In the genomic region with DNA sequence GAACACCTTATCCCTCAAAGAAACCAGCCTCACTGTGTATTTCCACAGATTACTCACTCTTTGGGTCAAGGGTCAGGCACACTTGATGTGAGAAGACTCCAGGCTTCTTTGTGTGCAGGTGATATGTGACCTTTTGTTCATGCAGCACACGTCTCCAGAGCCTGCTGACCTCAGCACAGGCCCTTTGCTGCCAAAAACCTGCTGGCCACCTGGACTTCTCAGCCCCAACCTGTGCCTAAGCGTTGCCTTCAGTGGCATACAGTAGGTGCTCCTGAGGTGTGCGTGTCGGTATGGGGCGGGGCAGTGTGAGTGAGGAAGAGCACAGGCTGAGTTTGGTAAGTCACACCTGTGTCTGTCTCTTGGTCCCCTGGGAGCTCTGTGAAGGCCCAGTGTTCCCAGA, we compare ENCODE assay signal across 19 cellular contexts. TPM values are rescaled to one million over a fixed set of nuclear protein-coding genes. Genes with fewer than 3 reads are reported as not detected.
A peak's percentile ranks its signal among the peaks of the same experiment; 100 is the strongest.
DNase-seq lines count a peak whose midpoint lies in the region; ATAC-seq, FAIRE-seq and TF ChIP-seq lines count a peak whose summit lies in the region.
"Had no signal": no experiment of that assay in that cellular context is flagged by ENCODE, and none has a peak within 500 bp of the region (broad histone marks: within the 10 kb centered on the region; RNA-seq: fewer than 3 reads in every experiment).

No MANE protein-coding gene starts in this region.

- no peak for TF ChIP-seq EP300 in GM12878 (IDR thresholded peaks at IDR 0.05; ENCODE audit: borderline replicate concordance in 1 of 2, control insufficient read depth in 1 of 2, low read depth in 2 of 2, low read length in 2 of 2)

- SMC1A ChIA-PET in GM12878 (lab: Charles Lee; ENCODE audit: uncharacterized antibody, unreplicated experiment): interaction anchor here (2.8 kb wide), 1 partner anchor 247 kb away, joined by 9 read pairs; no protein-coding TSS in a partner anchor

- CTCF ChIA-PET in GM12878 (lab: Yijun Ruan, JAX): no interaction called here

- DNase-seq in COLO668 (lab: John Stamatoyannopoulos, UW; ENCODE audit: unreplicated experiment): peak; percentile 57
- DNase-seq in NCI-H2196 (lab: John Stamatoyannopoulos, UW; ENCODE audit: unreplicated experiment): peak; percentile 59
- DNase-seq in GM12878 (ENCODE audit: low read depth, low spot score): no peak
- DNase-seq in kidney glomerular epithelial cell (lab: John Stamatoyannopoulos, UW): no peak
- DNase-seq in KG1 (lab: John Stamatoyannopoulos, UW): no peak
- DNase-seq: C1 segment of cervical spinal cord, COR-L47, GM23248, NCI-H1048, NCI-H2081 treated with DMSO at 0.1 percent for 48 hours, NCI-H2227 treated with DMSO at 0.1 percent for 48 hours, NCI-H524, SW 1271 had no signal

- intact Hi-C loops in GM12878 (cut with micrococcal nuclease; ENCODE audit: unreplicated experiment): no loop called here

- H4K20me1 ChIP-seq in GM12878 (ENCODE audit: control insufficient read depth, insufficient read depth): no peaks in the 10 kb centered on the region

- H3K36me3 ChIP-seq in GM12878 (ENCODE audit: control insufficient read depth in 2 of 2, insufficient read depth in 2 of 2, low read length in 1 of 2) (peaks cover 0 to 4% of the 10 kb centered on the region in 2 experiments; a peak in 3 of 4 replicates), mucosa of rectum (ENCODE audit: control insufficient read depth in 2 of 2, insufficient read depth in 2 of 2, low read length in 2 of 2) (peaks cover 0 to under 1% of the 10 kb centered on the region in 2 donors)
- H3K36me3 ChIP-seq: SJSA1 had no signal

- H2AFZ ChIP-seq in GM12878 (ENCODE audit: control insufficient read depth, low read depth, low read length): no peak overlapping the region
- H2AFZ ChIP-seq: GM23248 had no signal

- TF ChIP-seq CTCF in GM12878 (IDR thresholded peaks at IDR 0.05 in 2 of 3, conservative IDR thresholded peaks at IDR 0.05 in 1 of 3; ENCODE audit: control insufficient read depth in 2 of 3, extremely low read depth in 1 of 3, insufficient read depth in 1 of 3, low read depth in 3 of 3, low read length in 3 of 3): no peak

- H3K4me1 ChIP-seq in GM12878 (ENCODE audit: control insufficient read depth, insufficient read depth, low read length): peaks cover 17% of the 10 kb centered on the region
- H3K4me1 ChIP-seq in mucosa of rectum (ENCODE audit: control insufficient read depth in 2 of 2, insufficient read depth in 2 of 2, low read length in 2 of 2): peaks cover 23 to 61% of the 10 kb centered on the region in 2 donors
- H3K4me1 ChIP-seq: SJSA1 had no signal

- H3K27me3 ChIP-seq in GM12878 (replicated peaks in 1 of 2; ENCODE audit: control insufficient read depth in 2 of 2, insufficient read depth in 2 of 2, low read length in 1 of 2) (no peaks in the 10 kb centered on the region), mucosa of rectum (ENCODE audit: control insufficient read depth in 2 of 2, insufficient read depth in 2 of 2, low read length in 2 of 2) (no peaks in the 10 kb centered on the region)
- H3K27me3 ChIP-seq: SJSA1 had no signal

- no peaks in the 10 kb centered on the region for H3K79me2 ChIP-seq in GM12878 (ENCODE audit: control insufficient read depth, insufficient read depth, low read length)

- TF ChIP-seq POLR2A in GM12878 (IDR thresholded peaks at IDR 0.05; ENCODE audit: low read depth, low read length): no peak

- no peak for FAIRE-seq in GM12878 (lab: Jason Lieb, UNC)

- POLR2A ChIA-PET in GM12878 (lab: Charles Lee): no interaction called here

- BruUV-seq in GM12878 (replicated peaks; lab: Mats Ljungman, UMichigan): no TSS peak

- WGBS in GM12878 (ENCODE audit: insufficient coverage, insufficient replicate concordance, low lambda C conversion rate, missing lambda C conversion rate): 73% methylated on average over 5 of the region's 5 CpGs

- TF ChIP-seq RAD21 in GM12878 (IDR thresholded peaks at IDR 0.05; ENCODE audit: insufficient read depth, low read depth, low read length): no peak

- no peaks in the 10 kb centered on the region for H3K9me3 ChIP-seq in GM12878 (replicated peaks; ENCODE audit: control insufficient read depth, insufficient read depth, low read length)
- H3K9me3 ChIP-seq in mucosa of rectum (ENCODE audit: control insufficient read depth in 2 of 2, low read length in 2 of 2): no peaks in the 10 kb centered on the region
- H3K9me3 ChIP-seq: SJSA1 had no signal

- H3K9ac ChIP-seq in GM12878 (ENCODE audit: control insufficient read depth, insufficient read depth, low read length) (no peak overlapping the region), mucosa of rectum (ENCODE audit: low read depth in 1 of 2, low read length in 2 of 2) (peak overlapping the region; percentile 41 to 69)
- H3K9ac ChIP-seq: GM23248, KMS-11 had no signal

- RAD21 ChIA-PET in GM12878 (lab: Charles Lee; ENCODE audit: unreplicated experiment): interaction anchor here (1.4 kb wide), 1 partner anchor 251 kb away, joined by 3 read pairs; no protein-coding TSS in a partner anchor

- no peak overlapping the region for H3K27ac ChIP-seq in GM12878 (ENCODE audit: control insufficient read depth, insufficient read depth)
- peak overlapping the region; percentile 93 to 94 for H3K27ac ChIP-seq in mucosa of rectum (ENCODE audit: low read depth in 2 of 2, low read length in 2 of 2)
- H3K27ac ChIP-seq: GM23248, KMS-11, RWPE1, SJSA1 had no signal

- H3K4me2 ChIP-seq in GM12878 (ENCODE audit: control insufficient read depth, insufficient read depth): no peak overlapping the region
- H3K4me2 ChIP-seq: KMS-11 had no signal

- in situ Hi-C loops in GM12878 (cut with MboI): no loop called here

- ATAC-seq in GM12878: no peak
- ATAC-seq in HG03378 (IDR thresholded peaks at IDR 0.05; ENCODE audit: unreplicated experiment): no peak

- H3K4me3 ChIP-seq in GM12878 (no peak overlapping the region), mucosa of rectum (ENCODE audit: low read length in 2 of 2) (peak overlapping the region; percentile 26 to 31)
- H3K4me3 ChIP-seq: GM23248, SJSA1 had no signal

TF ChIP-seq in GM12878, 131 proteins besides CTCF, POLR2A, EP300 and RAD21 (continues in another document):
- TF ChIP-seq IKZF2 (IDR thresholded peaks at IDR 0.05) (no peak), RCOR1 (conservative IDR thresholded peaks at IDR 0.05; ENCODE audit: low read depth, low read length) (no peak), NR2F1 (conservative IDR thresholded peaks at IDR 0.05) (0 out of 2 replicates have a peak, but pooled peaks have one; percentile 19), TCF12 (IDR thresholded peaks at IDR 0.05; ENCODE audit: low read depth, low read length) (no peak), NFIC (IDR thresholded peaks at IDR 0.05; ENCODE audit: low read depth, low read length) (no peak)
- TF ChIP-seq, protein P1, sequence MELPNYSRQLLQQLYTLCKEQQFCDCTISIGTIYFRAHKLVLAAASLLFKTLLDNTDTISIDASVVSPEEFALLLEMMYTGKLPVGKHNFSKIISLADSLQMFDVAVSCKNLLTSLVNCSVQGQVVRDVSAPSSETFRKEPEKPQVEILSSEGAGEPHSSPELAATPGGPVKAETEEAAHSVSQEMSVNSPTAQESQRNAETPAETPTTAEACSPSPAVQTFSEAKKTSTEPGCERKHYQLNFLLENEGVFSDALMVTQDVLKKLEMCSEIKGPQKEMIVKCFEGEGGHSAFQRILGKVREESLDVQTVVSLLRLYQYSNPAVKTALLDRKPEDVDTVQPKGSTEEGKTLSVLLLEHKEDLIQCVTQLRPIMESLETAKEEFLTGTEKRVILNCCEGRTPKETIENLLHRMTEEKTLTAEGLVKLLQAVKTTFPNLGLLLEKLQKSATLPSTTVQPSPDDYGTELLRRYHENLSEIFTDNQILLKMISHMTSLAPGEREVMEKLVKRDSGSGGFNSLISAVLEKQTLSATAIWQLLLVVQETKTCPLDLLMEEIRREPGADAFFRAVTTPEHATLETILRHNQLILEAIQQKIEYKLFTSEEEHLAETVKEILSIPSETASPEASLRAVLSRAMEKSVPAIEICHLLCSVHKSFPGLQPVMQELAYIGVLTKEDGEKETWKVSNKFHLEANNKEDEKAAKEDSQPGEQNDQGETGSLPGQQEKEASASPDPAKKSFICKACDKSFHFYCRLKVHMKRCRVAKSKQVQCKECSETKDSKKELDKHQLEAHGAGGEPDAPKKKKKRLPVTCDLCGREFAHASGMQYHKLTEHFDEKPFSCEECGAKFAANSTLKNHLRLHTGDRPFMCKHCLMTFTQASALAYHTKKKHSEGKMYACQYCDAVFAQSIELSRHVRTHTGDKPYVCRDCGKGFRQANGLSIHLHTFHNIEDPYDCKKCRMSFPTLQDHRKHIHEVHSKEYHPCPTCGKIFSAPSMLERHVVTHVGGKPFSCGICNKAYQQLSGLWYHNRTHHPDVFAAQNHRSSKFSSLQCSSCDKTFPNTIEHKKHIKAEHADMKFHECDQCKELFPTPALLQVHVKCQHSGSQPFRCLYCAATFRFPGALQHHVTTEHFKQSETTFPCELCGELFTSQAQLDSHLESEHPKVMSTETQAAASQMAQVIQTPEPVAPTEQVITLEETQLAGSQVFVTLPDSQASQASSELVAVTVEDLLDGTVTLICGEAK (IDR thresholded peaks at IDR 0.05; ENCODE audit: borderline replicate concordance): no peak

RNA-seq across cellular contexts. Expression of a gene that starts 58.1 kb away (rescaled TPM):
- total RNA-seq in GM12878 (2013; cell fraction: nucleolus; rRNA removed): not detected in 2 replicates
- total RNA-seq in GM12878 (2014; rRNA removed) (not detected in 2 replicates), GM12878 (2014; rRNA removed; fragmentation: Illumina TruSeq; extraction: Trizol) (not detected in 2 replicates), GM12878 (2021) (not detected in 2 replicates)
- 0.17 TPM for polyA plus RNA-seq in GM12878 (2011; ENCODE audit: low read depth)
- polyA plus RNA-seq in GM12878 (2011; rRNA removed) (0.05 TPM in 1 of 2 replicates, not detected in the other), GM12878 (2014; fragmentation: Illumina TruSeq; extraction: Trizol) (not detected in 2 replicates), GM12878 (2014; fragmentation: Nextera tagmentation; extraction: Ambion mirVana) (not detected), GM12878 (2014; rRNA removed) (0.53 TPM in 1 of 2 replicates, not detected in the other), GM12878 (2016; fragmentation: Nextera tagmentation; extraction: Ambion mirVana) (under 1 TPM in 1 of 2 experiments, not detected in 1; 0.19 TPM)
- polyA plus RNA-seq in GM12878 (2011; cell fraction: cytosol; rRNA removed): 0.03 TPM in 1 of 2 replicates, not detected in the other
- 0.15 TPM in 1 of 2 replicates, not detected in the other for polyA plus RNA-seq in GM12878 (2011; cell fraction: nucleus; rRNA removed)
- 0.27 TPM in 1 of 2 replicates, not detected in the other for polyA plus RNA-seq in GM12878 (2012)
- polyA minus RNA-seq in GM12878 (2011; rRNA and poly(A)+ RNA removed): not detected in 2 replicates
- polyA minus RNA-seq in GM12878 (2011; cell fraction: cytosol; rRNA and poly(A)+ RNA removed): not detected in 2 replicates
- not detected in 2 replicates for polyA minus RNA-seq in GM12878 (2011; cell fraction: nucleus; rRNA and poly(A)+ RNA removed)
- total RNA-seq: GM23248, MCF 10A, SJSA1 had no signal
- polyA plus RNA-seq: GM23248 had no signal

Comparison
In these comparisons a context has a peak if more than half of its experiments do, and no peak if none do; other contexts are left out.
1. DNase-seq: peak in COLO668 (single experiment) and NCI-H2196 (single experiment); none in GM12878 (single experiment), kidney glomerular epithelial cell (single experiment) and KG1 (single experiment).